8 cellular contexts compared by ENCODE assay signal in the genomic region with DNA sequence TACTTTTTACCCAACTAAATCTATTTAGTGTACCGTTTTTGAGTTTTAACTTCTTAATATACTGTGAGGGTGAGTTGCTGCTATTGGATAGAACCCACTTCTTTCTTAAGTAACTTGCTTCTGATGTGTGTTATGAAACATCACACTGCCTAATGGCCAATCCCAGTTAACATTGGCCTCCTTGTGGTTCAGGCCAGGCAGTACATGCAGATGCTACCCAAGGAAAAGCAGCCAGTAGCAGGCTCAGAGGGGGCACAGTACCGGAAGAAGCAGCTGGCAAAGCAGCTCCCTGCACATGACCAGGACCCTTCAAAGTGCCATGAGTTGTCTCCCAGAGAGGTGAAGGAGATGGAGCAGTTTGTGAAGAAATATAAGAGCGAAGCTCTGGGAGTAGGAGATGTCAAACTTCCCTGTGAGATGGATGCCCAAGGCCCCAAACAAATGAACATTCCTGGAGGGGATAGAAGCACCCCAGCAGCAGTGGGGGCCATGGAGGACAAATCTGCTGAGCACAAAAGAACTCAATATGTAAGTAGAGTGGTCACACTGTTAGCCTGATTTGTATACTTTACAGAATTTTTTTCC. TPM values are rescaled to one million over a fixed set of nuclear protein-coding genes. Genes with fewer than 3 reads are reported as not detected.
DNase-seq lines count a peak whose midpoint lies in the region; ATAC-seq and TF ChIP-seq lines count a peak whose summit lies in the region.

No MANE protein-coding gene starts in this region.

- H3K27ac Mint-ChIP-seq in activated CD8-positive, alpha-beta memory T cell treated with anti-CD3 and anti-CD28 coated beads, Interleukin-2, amount 10 ng/mL, durations not matched to agents 7 days and 5 days = no peak overlapping the region

- H3K4me1 Mint-ChIP-seq in activated CD8-positive, alpha-beta memory T cell treated with anti-CD3 and anti-CD28 coated beads, Interleukin-2, amount 10 ng/mL, durations not matched to agents 7 days and 5 days = peaks cover 11% of the 10 kb centered on the region

- TF ChIP-seq CTCF in AG09309 (IDR thresholded peaks at IDR 0.05; ENCODE audit: control insufficient read depth, insufficient read depth, low read depth, low read length, missing control alignments) = peak; percentile 65
- peak; percentile 82 for TF ChIP-seq CTCF in brain microvascular endothelial cell (IDR thresholded peaks at IDR 0.05; ENCODE audit: low read depth, low read length, missing control alignments)

- peaks cover 59% of the 10 kb centered on the region for H3K36me3 Mint-ChIP-seq in activated CD8-positive, alpha-beta memory T cell treated with anti-CD3 and anti-CD28 coated beads, Interleukin-2, amount 10 ng/mL, durations not matched to agents 7 days and 5 days

- peaks cover 3% of the 10 kb centered on the region for H3K9me3 Mint-ChIP-seq in activated CD8-positive, alpha-beta memory T cell treated with anti-CD3 and anti-CD28 coated beads, Interleukin-2, amount 10 ng/mL, durations not matched to agents 7 days and 5 days (ENCODE audit: low read depth)

- H3K27me3 ChIP-seq in brain microvascular endothelial cell (replicated peaks) = no peaks in the 10 kb centered on the region

- CTCF ChIA-PET in activated CD8-positive, alpha-beta memory T cell treated with anti-CD3 and anti-CD28 coated beads, Interleukin-2, amount 10 ng/mL, durations not matched to agents 7 days and 5 days (lab: Charles Lee) = interaction anchor here (1.0 to 1.5 kb wide), 3 partner anchors 9 to 78 kb away, joined by 3 to 5 read pairs (median 4); no protein-coding TSS in a partner anchor

- ATAC-seq in GM18508 (IDR thresholded peaks at IDR 0.05; ENCODE audit: insufficient read depth, unreplicated experiment) = peak; percentile 60
- ATAC-seq in activated CD8-positive, alpha-beta memory T cell treated with anti-CD3 and anti-CD28 coated beads, Interleukin-2, amount 10 ng/mL, durations not matched to agents 7 days and 5 days = no peak

- H3K36me3 ChIP-seq in brain microvascular endothelial cell (replicated peaks) = peaks cover 75% of the 10 kb centered on the region

- DNase-seq in AG09309 (ENCODE audit: low read depth) (no peak), Kasumi-1 (lab: John Stamatoyannopoulos, UW) (peak; percentile 48 to 51), brain microvascular endothelial cell (peak; percentile 62), myocyte (ENCODE audit: low read depth) (peak; percentile 43), NCI-H2029 treated with DMSO at 0.1 percent for 48 hours (lab: John Stamatoyannopoulos, UW) (no peak), hippocampal formation (lab: John Stamatoyannopoulos, UW) (no peak)
- no peak for DNase-seq in activated CD8-positive, alpha-beta memory T cell treated with anti-CD3 and anti-CD28 coated beads, Interleukin-2, amount 10 ng/mL, durations not matched to agents 7 days and 5 days

- in situ Hi-C loops in brain microvascular endothelial cell (cut with HindIII; ENCODE audit: low pct_ligation_motif_present, low sequenced_read_pairs) = loop anchor here (25.0 kb wide), 1 partner anchor 337 kb away; no protein-coding TSS in a partner anchor

- H3K4me3 ChIP-seq in AG09309 (ENCODE audit: control insufficient read depth, low read depth, low read length) = no peak overlapping the region
- no peak overlapping the region for H3K4me3 ChIP-seq in brain microvascular endothelial cell (ENCODE audit: low read depth, low read length)

- H3K27ac ChIP-seq in brain microvascular endothelial cell = no peak overlapping the region

- no peaks in the 10 kb centered on the region for H3K27me3 Mint-ChIP-seq in activated CD8-positive, alpha-beta memory T cell treated with anti-CD3 and anti-CD28 coated beads, Interleukin-2, amount 10 ng/mL, durations not matched to agents 7 days and 5 days

- no peak overlapping the region for H3K4me3 Mint-ChIP-seq in activated CD8-positive, alpha-beta memory T cell treated with anti-CD3 and anti-CD28 coated beads, Interleukin-2, amount 10 ng/mL, durations not matched to agents 7 days and 5 days

RNA-seq across cellular contexts. Expression of gene TES, which starts 39.7 kb away (rescaled TPM):
- 0.99 and 1.2 TPM in 2 replicates for total RNA-seq in myocyte
- 5.9 TPM for polyA plus RNA-seq in myocyte (2012)
- total RNA-seq in activated CD8-positive, alpha-beta memory T cell treated with anti-CD3 and anti-CD28 coated beads, Interleukin-2, amount 10 ng/mL, durations not matched to agents 7 days and 5 days = 10 to 100 TPM; 98.5 TPM

Comparison
In these comparisons a context has a peak if more than half of its experiments do, and no peak if none do; other contexts are left out.
1. DNase-seq: peak in Kasumi-1 (2 of 2), brain microvascular endothelial cell (single experiment) and myocyte (single experiment); none in AG09309 (single experiment), NCI-H2029 treated with DMSO at 0.1 percent for 48 hours (single experiment), hippocampal formation (0 of 2) and activated CD8-positive, alpha-beta memory T cell treated with anti-CD3 and anti-CD28 coated beads, Interleukin-2, amount 10 ng/mL, durations not matched to agents 7 days and 5 days (single experiment).
2. RNA of gene TES, which starts 39.7 kb away (total RNA-seq): 98.5 TPM in activated CD8-positive, alpha-beta memory T cell treated with anti-CD3 and anti-CD28 coated beads, Interleukin-2, amount 10 ng/mL, durations not matched to agents 7 days and 5 days; 0.99 to 1.2 TPM in myocyte; every median in the first group is over 10 times any median in the second.